Comparison of ENCODE assay signal across 9 cellular contexts in genomic region chr9:136326777-136327312, GRCh38. TPM values are rescaled to one million over a fixed set of nuclear protein-coding genes. Genes with fewer than 3 reads are reported as not detected.
DNase-seq lines count a peak whose midpoint lies in the region; ATAC-seq, FAIRE-seq and TF ChIP-seq lines count a peak whose summit lies in the region.
"Had no signal": no experiment of that assay in that cellular context is flagged by ENCODE, and none has a peak within 500 bp of the region (broad histone marks: within the 10 kb centered on the region; RNA-seq: fewer than 3 reads in every experiment).

No MANE protein-coding gene starts in this region.

- H3K36me3 ChIP-seq in astrocyte (ENCODE audit: insufficient read depth, low read length) (no peaks in the 10 kb centered on the region), thoracic aorta (no peaks in the 10 kb centered on the region)

- POLR2A ChIA-PET in activated CD4-positive, alpha-beta T cell treated with anti-CD3 and anti-CD28 coated beads for 36 hours (lab: Charles Lee) = no interaction called here

- H3K27me3 Mint-ChIP-seq in activated CD4-positive, alpha-beta T cell treated with anti-CD3 and anti-CD28 coated beads for 36 hours = no peaks in the 10 kb centered on the region
- H3K27me3 Mint-ChIP-seq in astrocyte (ENCODE audit: low read depth, unreplicated experiment) (peaks cover 8% of the 10 kb centered on the region), memory B cell (peaks cover 12% of the 10 kb centered on the region)

- H3K4me3 ChIP-seq in astrocyte (ENCODE audit: insufficient read depth, low read depth, low read length) (peak overlapping the region; percentile 37), thoracic aorta (peak overlapping the region; percentile 68)

- CTCF ChIA-PET in activated CD4-positive, alpha-beta T cell treated with anti-CD3 and anti-CD28 coated beads for 36 hours (lab: Charles Lee) = no interaction called here

- H3K9ac ChIP-seq in astrocyte (ENCODE audit: low read length) = peak overlapping the region; percentile 75

- H3K4me1 Mint-ChIP-seq in activated CD4-positive, alpha-beta T cell treated with anti-CD3 and anti-CD28 coated beads for 36 hours = peaks cover 6% of the 10 kb centered on the region
- H3K4me1 Mint-ChIP-seq in astrocyte (ENCODE audit: low read depth, unreplicated experiment) = peaks cover 11% of the 10 kb centered on the region
- peaks cover 4% of the 10 kb centered on the region for H3K4me1 Mint-ChIP-seq in memory B cell

- intact Hi-C loops in activated CD4-positive, alpha-beta T cell treated with anti-CD3 and anti-CD28 coated beads for 36 hours (cut with DNase I, micrococcal nuclease) = loop anchor here (1.0 to 5.0 kb wide), 2 partner anchors 35 to 36 kb away; partner anchors contain the start of gene DNLZ (in 2 of the 2)

- H4K20me1 ChIP-seq in astrocyte (ENCODE audit: insufficient read depth, low read length) = peaks cover 38% of the 10 kb centered on the region

- H3K9me3 ChIP-seq in astrocyte (ENCODE audit: insufficient read depth, low read depth, low read length) (no peaks in the 10 kb centered on the region), thoracic aorta (no peaks in the 10 kb centered on the region)

- no peaks in the 10 kb centered on the region for H3K27me3 ChIP-seq in astrocyte (ENCODE audit: insufficient read depth, low read length)
- H3K27me3 ChIP-seq in thoracic aorta (replicated peaks; ENCODE audit: insufficient read depth) = no peaks in the 10 kb centered on the region

- ATAC-seq in activated CD4-positive, alpha-beta T cell treated with anti-CD3 and anti-CD28 coated beads for 36 hours = peak; percentile 4
- ATAC-seq in memory B cell (ENCODE audit: low read depth) (no peak), thoracic aorta (ENCODE audit: insufficient number of reproducible peaks, low FRiP score, low read depth) (no peak)
- ATAC-seq in activated CD4-positive, CD25-positive, alpha-beta regulatory T cell treated with anti-CD3 and anti-CD28 coated beads, Interleukin-2, amount 50 U/mL, for 24 hours = no peak

- H3K9me3 Mint-ChIP-seq in activated CD4-positive, alpha-beta T cell treated with anti-CD3 and anti-CD28 coated beads for 36 hours (ENCODE audit: low read depth) = no peaks in the 10 kb centered on the region
- H3K9me3 Mint-ChIP-seq in astrocyte (ENCODE audit: unreplicated experiment) = no peaks in the 10 kb centered on the region
- H3K9me3 Mint-ChIP-seq in memory B cell = no peaks in the 10 kb centered on the region

- H3K79me2 ChIP-seq in astrocyte (ENCODE audit: insufficient read depth, low read length) = peaks cover 40% of the 10 kb centered on the region

- H3K4me3 Mint-ChIP-seq in activated CD4-positive, alpha-beta T cell treated with anti-CD3 and anti-CD28 coated beads for 36 hours = peak overlapping the region; percentile 54
- peak overlapping the region; percentile 68 for H3K4me3 Mint-ChIP-seq in astrocyte (ENCODE audit: unreplicated experiment)
- peak overlapping the region; percentile 73 for H3K4me3 Mint-ChIP-seq in memory B cell

- no peak for FAIRE-seq in astrocyte (lab: Jason Lieb, UNC)
- FAIRE-seq: A204.1 had no signal

- no peak overlapping the region for H3K27ac Mint-ChIP-seq in activated CD4-positive, alpha-beta T cell treated with anti-CD3 and anti-CD28 coated beads for 36 hours
- H3K27ac Mint-ChIP-seq in astrocyte (ENCODE audit: unreplicated experiment) (peak overlapping the region; percentile 41), memory B cell (peak overlapping the region; percentile 55)

- H3K27ac ChIP-seq in astrocyte (ENCODE audit: low read depth, low read length) = peak overlapping the region; percentile 59
- peak overlapping the region; percentile 67 to 73 for H3K27ac ChIP-seq in thoracic aorta

- no peak for DNase-seq in activated CD4-positive, alpha-beta T cell treated with anti-CD3 and anti-CD28 coated beads for 36 hours
- no peak for DNase-seq in activated CD4-positive, alpha-beta T cell treated with anti-CD3 and anti-CD28 coated beads for 48 hours
- DNase-seq in astrocyte (ENCODE audit: low read depth) (no peak), memory B cell (ENCODE audit: low spot score in 2 of 2) (no peak), thoracic aorta (ENCODE audit: low spot score) (no peak)
- DNase-seq in stimulated activated CD4-positive, alpha-beta T cell treated with anti-CD3 and anti-CD28 coated beads, Interleukin-2, amount 100 ng/mL, for 48 hours = no peak
- no peak for DNase-seq in stimulated activated naive CD4-positive, alpha-beta T cell (lab: John Stamatoyannopoulos, UW)

- H3K36me3 Mint-ChIP-seq in activated CD4-positive, alpha-beta T cell treated with anti-CD3 and anti-CD28 coated beads for 36 hours (ENCODE audit: low read depth) = no peaks in the 10 kb centered on the region
- peaks cover 3% of the 10 kb centered on the region for H3K36me3 Mint-ChIP-seq in astrocyte (ENCODE audit: low read depth, unreplicated experiment)
- H3K36me3 Mint-ChIP-seq in memory B cell = no peaks in the 10 kb centered on the region

- peak overlapping the region; percentile 32 for H2AFZ ChIP-seq in astrocyte (ENCODE audit: low read depth, low read length)

- TF ChIP-seq CTCF in astrocyte (IDR thresholded peaks at IDR 0.05; ENCODE audit: insufficient read depth, low read depth, low read length) (no peak), thoracic aorta (IDR thresholded peaks at IDR 0.05) (no peak)

- H3K4me1 ChIP-seq in astrocyte (ENCODE audit: insufficient read depth, low read length) (peaks cover 32% of the 10 kb centered on the region), thoracic aorta (ENCODE audit: control insufficient read depth in 1 of 2, low read depth in 2 of 2) (peaks cover 24 to 36% of the 10 kb centered on the region in 2 donors)

- H3K4me2 ChIP-seq in astrocyte (ENCODE audit: low read length) = peak overlapping the region; percentile 98

RNA-seq across cellular contexts. Expression of gene GPSM1, which starts 0.5 kb away (rescaled TPM):
- total RNA-seq in activated CD4-positive, alpha-beta T cell treated with anti-CD3 and anti-CD28 coated beads for 36 hours = 10 to 100 TPM in 1 of 2 experiments, 1 to 10 TPM in 1; 9.6 to 10.8 TPM
- total RNA-seq in astrocyte = 52.6 and 59.4 TPM in 2 replicates
- 10 to 100 TPM; 29.2 to 33.6 TPM for total RNA-seq in thoracic aorta

RNA-seq across cellular contexts. Expression of gene CCDC187, which starts 23.0 kb away (rescaled TPM):
- total RNA-seq in activated CD4-positive, alpha-beta T cell treated with anti-CD3 and anti-CD28 coated beads for 36 hours = under 1 TPM in 1 of 2 experiments, not detected in 1; 0.05 TPM
- total RNA-seq in astrocyte = 0.09 TPM in 1 of 2 replicates, not detected in the other
- not detected for total RNA-seq in thoracic aorta

RNA-seq across cellular contexts. Expression of gene DNLZ, which starts 36.7 kb away (rescaled TPM):
- 10 to 100 TPM; 11.7 to 12.8 TPM for total RNA-seq in activated CD4-positive, alpha-beta T cell treated with anti-CD3 and anti-CD28 coated beads for 36 hours
- total RNA-seq in astrocyte (14.0 and 17.4 TPM in 2 replicates), thoracic aorta (10 to 100 TPM; 39.4 to 41.3 TPM)

RNA-seq across cellular contexts. Expression of gene CARD9, which starts 46.6 kb away (rescaled TPM):
- total RNA-seq in activated CD4-positive, alpha-beta T cell treated with anti-CD3 and anti-CD28 coated beads for 36 hours = 1 to 10 TPM in 1 of 2 experiments, under 1 TPM in 1; 0.98 to 1.1 TPM
- 2.7 and 4.2 TPM in 2 replicates for total RNA-seq in astrocyte
- total RNA-seq in thoracic aorta = 1 to 10 TPM; 1.4 to 6.6 TPM
